ENCODE assay signal across 10 cellular contexts in genomic region chr17:2634361-2634960, GRCh38. TPM values are rescaled to one million over a fixed set of nuclear protein-coding genes. Genes with fewer than 3 reads are reported as not detected.
DNase-seq lines count a peak whose midpoint lies in the region; ATAC-seq and TF ChIP-seq lines count a peak whose summit lies in the region.
"Had no signal": no experiment of that assay in that cellular context is flagged by ENCODE, and none has a peak within 500 bp of the region (broad histone marks: within the 10 kb centered on the region; RNA-seq: fewer than 3 reads in every experiment).

No MANE protein-coding gene starts in this region.

- peak overlapping the region in 2 of 4 donors; percentile 36 to 47 for H3K4me3 Mint-ChIP-seq in CD4-positive, CD25-positive, alpha-beta regulatory T cell
- H3K4me3 Mint-ChIP-seq in HFFc6 = no peak overlapping the region
- H3K4me3 Mint-ChIP-seq in activated naive CD8-positive, alpha-beta T cell treated with anti-CD3 and anti-CD28 coated beads for 36 hours = no peak overlapping the region

- no peak overlapping the region for H3K27ac ChIP-seq in CD4-positive, CD25-positive, alpha-beta regulatory T cell (ENCODE audit: insufficient read depth, low read length, poor library complexity, severe bottlenecking)
- no peak overlapping the region for H3K27ac ChIP-seq in lower lobe of right lung

- no peaks in the 10 kb centered on the region for H3K9me3 ChIP-seq in CD4-positive, CD25-positive, alpha-beta regulatory T cell (ENCODE audit: control insufficient read depth in 2 of 2, low read length in 2 of 2)
- H3K9me3 ChIP-seq in lower lobe of right lung = no peaks in the 10 kb centered on the region

- no peaks in the 10 kb centered on the region for H3K9me3 Mint-ChIP-seq in CD4-positive, CD25-positive, alpha-beta regulatory T cell
- H3K9me3 Mint-ChIP-seq in HFFc6 = no peaks in the 10 kb centered on the region
- peaks cover 12% of the 10 kb centered on the region for H3K9me3 Mint-ChIP-seq in activated naive CD8-positive, alpha-beta T cell treated with anti-CD3 and anti-CD28 coated beads for 36 hours

- H3K27me3 Mint-ChIP-seq in CD4-positive, CD25-positive, alpha-beta regulatory T cell = no peaks in the 10 kb centered on the region
- peaks cover under 1% of the 10 kb centered on the region; the same call in 1 of the 2 replicates for H3K27me3 Mint-ChIP-seq in HFFc6 (ENCODE audit: insufficient read depth)
- no peaks in the 10 kb centered on the region for H3K27me3 Mint-ChIP-seq in activated naive CD8-positive, alpha-beta T cell treated with anti-CD3 and anti-CD28 coated beads for 36 hours

- H3K4me1 Mint-ChIP-seq in CD4-positive, CD25-positive, alpha-beta regulatory T cell = peaks cover 38 to 82% (median 69%) of the 10 kb centered on the region in 4 donors
- peaks cover 58% of the 10 kb centered on the region for H3K4me1 Mint-ChIP-seq in HFFc6 (ENCODE audit: low read depth)
- peaks cover 61% of the 10 kb centered on the region for H3K4me1 Mint-ChIP-seq in activated naive CD8-positive, alpha-beta T cell treated with anti-CD3 and anti-CD28 coated beads for 36 hours

- H3K36me3 Mint-ChIP-seq in CD4-positive, CD25-positive, alpha-beta regulatory T cell = peaks cover 5% of the 10 kb centered on the region
- peaks cover 16% of the 10 kb centered on the region; the same call in 1 of the 2 replicates for H3K36me3 Mint-ChIP-seq in HFFc6 (ENCODE audit: low read depth)
- H3K36me3 Mint-ChIP-seq in activated naive CD8-positive, alpha-beta T cell treated with anti-CD3 and anti-CD28 coated beads for 36 hours = peaks cover 20% of the 10 kb centered on the region

- TF ChIP-seq CTCF in HFFc6 (IDR thresholded peaks at IDR 0.05) (no peak), lower lobe of right lung (IDR thresholded peaks at IDR 0.05) (no peak)

- no peaks in the 10 kb centered on the region for H3K27me3 ChIP-seq in CD4-positive, CD25-positive, alpha-beta regulatory T cell (ENCODE audit: control insufficient read depth, insufficient read depth, low read length)
- no peaks in the 10 kb centered on the region for H3K27me3 ChIP-seq in lower lobe of right lung (ENCODE audit: low read depth)

- DNase-seq in CD4-positive, CD25-positive, alpha-beta regulatory T cell = no peak
- peak; percentile 4 for DNase-seq in HFFc6
- DNase-seq in activated naive CD8-positive, alpha-beta T cell treated with anti-CD3 and anti-CD28 coated beads for 36 hours = no peak
- no peak for DNase-seq in lower lobe of right lung
- no peak for DNase-seq in NCI-H128 (lab: John Stamatoyannopoulos, UW; ENCODE audit: unreplicated experiment)
- no peak for DNase-seq in NCI-H82 treated with DMSO at 0.1 percent for 48 hours (lab: John Stamatoyannopoulos, UW; ENCODE audit: unreplicated experiment)
- DNase-seq in NCI-H1048 (lab: John Stamatoyannopoulos, UW) = no peak
- DNase-seq: GDM1, T-helper 9 cell had no signal

- H3K27ac Mint-ChIP-seq in CD4-positive, CD25-positive, alpha-beta regulatory T cell = peak overlapping the region in 2 of 3 donors; percentile 18 to 86
- no peak overlapping the region for H3K27ac Mint-ChIP-seq in HFFc6
- peak overlapping the region; percentile 38 for H3K27ac Mint-ChIP-seq in activated naive CD8-positive, alpha-beta T cell treated with anti-CD3 and anti-CD28 coated beads for 36 hours

- peaks cover 17% of the 10 kb centered on the region for H3K36me3 ChIP-seq in CD4-positive, CD25-positive, alpha-beta regulatory T cell (ENCODE audit: control insufficient read depth, insufficient read depth, low read length)
- H3K36me3 ChIP-seq in lower lobe of right lung = peaks cover 16% of the 10 kb centered on the region

- intact Hi-C loops in lower lobe of right lung (cut with DNase I) = no loop called here

- peaks cover 30% of the 10 kb centered on the region for H3K4me1 ChIP-seq in CD4-positive, CD25-positive, alpha-beta regulatory T cell (ENCODE audit: control insufficient read depth, insufficient read depth, low read length, poor library complexity, severe bottlenecking)
- H3K4me1 ChIP-seq in lower lobe of right lung = peaks cover 49% of the 10 kb centered on the region

- ATAC-seq in CD4-positive, CD25-positive, alpha-beta regulatory T cell (ENCODE audit: low read depth in 2 of 2) = no peak
- peak; percentile 48 to 56 for ATAC-seq in lower lobe of right lung
- no peak for ATAC-seq in HG03342 (IDR thresholded peaks at IDR 0.05; ENCODE audit: unreplicated experiment)

- no peak overlapping the region for H3K4me3 ChIP-seq in CD4-positive, CD25-positive, alpha-beta regulatory T cell (ENCODE audit: low read depth, low read length)
- H3K4me3 ChIP-seq in lower lobe of right lung = no peak overlapping the region

RNA-seq across cellular contexts. Expression of gene PAFAH1B1, which starts 41.0 kb away (rescaled TPM):
- 174 TPM for total RNA-seq in CD4-positive, CD25-positive, alpha-beta regulatory T cell
- 10 to 100 TPM; 20.6 to 39.7 (median 27.3) TPM for polyA plus RNA-seq in CD4-positive, CD25-positive, alpha-beta regulatory T cell
- total RNA-seq in HFFc6 (2021; fragmentation: NEBNext Ultra II Directional; extraction: Animal tissue kit (Norgen Biotek cat#: 25700)) = 100 to 1,000 TPM; 159 to 186 (median 167) TPM
- 100 to 1,000 TPM; 137 to 156 TPM for total RNA-seq in activated naive CD8-positive, alpha-beta T cell treated with anti-CD3 and anti-CD28 coated beads for 36 hours
- 129 TPM for total RNA-seq in lower lobe of right lung

Comparison
In these comparisons a context has a peak if more than half of its experiments do, and no peak if none do; other contexts are left out.
1. ATAC-seq: peak in lower lobe of right lung (2 of 2); none in CD4-positive, CD25-positive, alpha-beta regulatory T cell (0 of 2) and HG03342 (single experiment).